ENCODE assay signal across 8 cellular contexts in the genomic region with DNA sequence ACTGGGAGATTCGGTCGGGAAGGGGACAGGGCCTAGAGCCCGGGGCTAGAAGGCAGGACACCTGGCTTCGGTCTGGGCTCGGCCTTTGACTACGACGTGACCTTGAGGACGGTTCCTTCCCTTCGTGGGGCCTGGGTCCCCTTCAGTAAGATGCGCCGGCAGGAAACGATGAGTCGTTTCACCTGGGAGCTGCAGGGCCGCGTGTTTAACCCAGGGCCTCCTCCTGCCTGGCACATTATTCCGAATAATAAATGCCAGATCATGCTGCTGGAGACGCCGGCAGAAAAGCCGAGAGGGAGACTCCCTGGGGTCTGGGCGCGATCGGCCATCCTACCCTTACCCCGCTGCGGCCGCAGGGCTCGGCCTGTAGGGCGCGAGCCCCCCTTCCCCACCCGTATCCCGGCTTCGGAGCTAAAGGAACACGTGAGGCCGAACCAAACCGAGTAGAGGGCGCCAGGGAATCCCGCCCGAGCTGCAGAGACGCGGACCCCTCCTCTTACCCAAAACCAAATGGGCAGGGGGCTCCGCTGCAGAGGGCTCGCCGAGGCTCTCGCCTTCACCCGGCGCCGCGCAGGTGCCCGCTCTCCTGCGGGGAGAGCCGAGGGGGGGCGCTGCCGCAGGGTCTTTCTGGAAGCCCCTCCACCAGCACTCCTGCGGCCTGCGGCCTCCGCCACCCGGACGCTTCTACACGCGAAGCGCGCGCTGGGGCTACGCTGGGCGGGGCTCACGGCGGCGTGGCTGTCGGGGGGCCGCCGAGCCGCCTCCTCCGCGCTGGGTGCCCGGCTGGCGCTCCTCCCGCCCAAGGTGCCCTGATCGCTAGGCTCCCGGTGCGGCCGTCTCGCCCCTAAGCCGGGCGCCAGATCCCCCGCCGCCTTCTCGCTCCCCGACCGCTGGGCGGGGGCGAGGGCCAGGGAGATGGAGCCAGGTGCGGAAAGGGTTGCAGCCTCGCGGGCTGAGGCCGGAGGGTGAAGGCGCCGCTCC. TPM values are rescaled to one million over a fixed set of nuclear protein-coding genes. Genes with fewer than 3 reads are reported as not detected.
DNase-seq lines count a peak whose midpoint lies in the region; ATAC-seq and TF ChIP-seq lines count a peak whose summit lies in the region.

A gene with protein sequence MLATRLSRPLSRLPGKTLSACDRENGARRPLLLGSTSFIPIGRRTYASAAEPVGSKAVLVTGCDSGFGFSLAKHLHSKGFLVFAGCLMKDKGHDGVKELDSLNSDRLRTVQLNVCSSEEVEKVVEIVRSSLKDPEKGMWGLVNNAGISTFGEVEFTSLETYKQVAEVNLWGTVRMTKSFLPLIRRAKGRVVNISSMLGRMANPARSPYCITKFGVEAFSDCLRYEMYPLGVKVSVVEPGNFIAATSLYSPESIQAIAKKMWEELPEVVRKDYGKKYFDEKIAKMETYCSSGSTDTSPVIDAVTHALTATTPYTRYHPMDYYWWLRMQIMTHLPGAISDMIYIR (minus strand): TSS at position 688 of the 981 bp plus-strand sequence. CDS start 9,525 bp downstream, outside the sequence.

- peak within 1 kb of the TSS; percentile 92 for H3K27ac Mint-ChIP-seq in activated CD8-positive, alpha-beta memory T cell treated with anti-CD3 and anti-CD28 coated beads, Interleukin-2, amount 10 ng/mL, durations not matched to agents 7 days and 5 days
- peak within 1 kb of the TSS; percentile 75 for H3K27ac Mint-ChIP-seq in endothelial cell (ENCODE audit: unreplicated experiment)
- peak within 1 kb of the TSS; percentile 31 to 93 (median 70) for H3K27ac Mint-ChIP-seq in naive B cell
- H3K27ac Mint-ChIP-seq in stimulated activated naive B cell treated with anti-CD40 and anti-IgM and Interleukin-4, amounts not matched to agents 10 μg/mL and 1 μg/mL and 100 μg/mL, for 72 hours, result peak within 1 kb of the TSS; percentile 95

- H3K9me3 Mint-ChIP-seq in activated CD8-positive, alpha-beta memory T cell treated with anti-CD3 and anti-CD28 coated beads, Interleukin-2, amount 10 ng/mL, durations not matched to agents 7 days and 5 days (ENCODE audit: low read depth), result no peaks in the 10 kb centered on the region
- H3K9me3 Mint-ChIP-seq in endothelial cell (ENCODE audit: unreplicated experiment), result no peaks in the 10 kb centered on the region
- no peaks in the 10 kb centered on the region for H3K9me3 Mint-ChIP-seq in naive B cell
- no peaks in the 10 kb centered on the region for H3K9me3 Mint-ChIP-seq in stimulated activated naive B cell treated with anti-CD40 and anti-IgM and Interleukin-4, amounts not matched to agents 10 μg/mL and 1 μg/mL and 100 μg/mL, for 72 hours

- peak within 1 kb of the TSS; percentile 83 for H3K4me3 Mint-ChIP-seq in activated CD8-positive, alpha-beta memory T cell treated with anti-CD3 and anti-CD28 coated beads, Interleukin-2, amount 10 ng/mL, durations not matched to agents 7 days and 5 days
- H3K4me3 Mint-ChIP-seq in endothelial cell (ENCODE audit: unreplicated experiment), result peak within 1 kb of the TSS; percentile 86
- peak within 1 kb of the TSS; percentile 85 to 95 (median 93) for H3K4me3 Mint-ChIP-seq in naive B cell
- peak within 1 kb of the TSS; percentile 91 to 95 for H3K4me3 Mint-ChIP-seq in stimulated activated naive B cell treated with anti-CD40 and anti-IgM and Interleukin-4, amounts not matched to agents 10 μg/mL and 1 μg/mL and 100 μg/mL, for 72 hours

- H3K4me1 Mint-ChIP-seq in activated CD8-positive, alpha-beta memory T cell treated with anti-CD3 and anti-CD28 coated beads, Interleukin-2, amount 10 ng/mL, durations not matched to agents 7 days and 5 days, result peaks cover 14% of the 10 kb centered on the region
- peaks cover 6% of the 10 kb centered on the region for H3K4me1 Mint-ChIP-seq in endothelial cell (ENCODE audit: unreplicated experiment)
- peaks cover 10 to 24% (median 17%) of the 10 kb centered on the region in 3 donors for H3K4me1 Mint-ChIP-seq in naive B cell
- peaks cover 12 to 28% of the 10 kb centered on the region in 2 donors for H3K4me1 Mint-ChIP-seq in stimulated activated naive B cell treated with anti-CD40 and anti-IgM and Interleukin-4, amounts not matched to agents 10 μg/mL and 1 μg/mL and 100 μg/mL, for 72 hours

- peaks cover 26% of the 10 kb centered on the region for H3K27me3 Mint-ChIP-seq in activated CD8-positive, alpha-beta memory T cell treated with anti-CD3 and anti-CD28 coated beads, Interleukin-2, amount 10 ng/mL, durations not matched to agents 7 days and 5 days
- H3K27me3 Mint-ChIP-seq in endothelial cell (ENCODE audit: unreplicated experiment), result peaks cover 8% of the 10 kb centered on the region
- H3K27me3 Mint-ChIP-seq in naive B cell, result peaks cover 8 to 14% (median 14%) of the 10 kb centered on the region in 3 donors
- H3K27me3 Mint-ChIP-seq in stimulated activated naive B cell treated with anti-CD40 and anti-IgM and Interleukin-4, amounts not matched to agents 10 μg/mL and 1 μg/mL and 100 μg/mL, for 72 hours, result peaks cover 12 to 14% of the 10 kb centered on the region in 2 donors

- CTCF ChIA-PET in activated CD8-positive, alpha-beta memory T cell treated with anti-CD3 and anti-CD28 coated beads, Interleukin-2, amount 10 ng/mL, durations not matched to agents 7 days and 5 days (lab: Charles Lee), result interaction anchor here (0.8 to 1.1 kb wide), 3 partner anchors 22 to 44 kb away, joined by 3 read pairs; no protein-coding TSS in a partner anchor

- ATAC-seq in HG03066 (IDR thresholded peaks at IDR 0.05; ENCODE audit: low read depth, unreplicated experiment) (peak; percentile 19), naive B cell (ENCODE audit: low read depth in 2 of 2) (peak; percentile 35 to 36)
- ATAC-seq in activated CD8-positive, alpha-beta memory T cell treated with anti-CD3 and anti-CD28 coated beads, Interleukin-2, amount 10 ng/mL, durations not matched to agents 7 days and 5 days, result peak; percentile 48
- ATAC-seq in stimulated activated naive B cell treated with anti-CD40 and anti-IgM and Interleukin-4, amounts not matched to agents 10 μg/mL and 1 μg/mL and 100 μg/mL, for 72 hours (replicated peaks), result peak; percentile 56 to 67

- peaks cover 11% of the 10 kb centered on the region for H3K36me3 Mint-ChIP-seq in activated CD8-positive, alpha-beta memory T cell treated with anti-CD3 and anti-CD28 coated beads, Interleukin-2, amount 10 ng/mL, durations not matched to agents 7 days and 5 days
- H3K36me3 Mint-ChIP-seq in endothelial cell (ENCODE audit: low read depth, unreplicated experiment) (peaks cover 5% of the 10 kb centered on the region), naive B cell (no peaks in the 10 kb centered on the region)
- peaks cover 18% of the 10 kb centered on the region in 2 donors for H3K36me3 Mint-ChIP-seq in stimulated activated naive B cell treated with anti-CD40 and anti-IgM and Interleukin-4, amounts not matched to agents 10 μg/mL and 1 μg/mL and 100 μg/mL, for 72 hours

- no peak for TF ChIP-seq CTCF in endothelial cell (IDR thresholded peaks at IDR 0.05; ENCODE audit: unreplicated experiment)

- peak; percentile 42 for DNase-seq in NCI-H2029 (lab: John Stamatoyannopoulos, UW)
- DNase-seq in NCI-H2029 treated with DMSO at 0.1 percent for 48 hours (lab: John Stamatoyannopoulos, UW), result no peak
- peak; percentile 66 for DNase-seq in NCI-H526 treated with DMSO at 0.1 percent for 48 hours (lab: John Stamatoyannopoulos, UW)
- peak; percentile 83 for DNase-seq in activated CD8-positive, alpha-beta memory T cell treated with anti-CD3 and anti-CD28 coated beads, Interleukin-2, amount 10 ng/mL, durations not matched to agents 7 days and 5 days
- peak; percentile 42 for DNase-seq in endothelial cell (ENCODE audit: low spot score)
- peak; percentile 59 for DNase-seq in naive B cell
- peak; percentile 64 for DNase-seq in stimulated activated naive B cell treated with anti-CD40 and anti-IgM and Interleukin-4, amounts not matched to agents 10 μg/mL and 1 μg/mL and 100 μg/mL, for 72 hours

RNA-seq across cellular contexts. Expression of the gene that starts here (rescaled TPM):
- total RNA-seq in activated CD8-positive, alpha-beta memory T cell treated with anti-CD3 and anti-CD28 coated beads, Interleukin-2, amount 10 ng/mL, durations not matched to agents 7 days and 5 days, result 10 to 100 TPM; 75.8 to 80.9 TPM
- total RNA-seq in endothelial cell (ENCODE audit: unreplicated experiment), result 4.7 TPM
- 10 to 100 TPM; 13.9 to 25.1 (median 20.3) TPM for polyA plus RNA-seq in naive B cell (ENCODE audit: low read depth in 6 of 6)

Comparison
In these comparisons a context has a peak if more than half of its experiments do, and no peak if none do; other contexts are left out.
1. RNA of the gene that starts here (total RNA-seq): 75.8 to 80.9 TPM in activated CD8-positive, alpha-beta memory T cell treated with anti-CD3 and anti-CD28 coated beads, Interleukin-2, amount 10 ng/mL, durations not matched to agents 7 days and 5 days; 4.7 TPM in endothelial cell (single experiment); every median in the first group is over 10 times any median in the second.
2. Peak in every context shown above with its lines, with median percentiles within 50 percentile points of each other: ATAC-seq, H3K27ac Mint-ChIP-seq and H3K4me3 Mint-ChIP-seq.